Comparison of ENCODE assay signal across 7 cellular contexts in the genomic region with DNA sequence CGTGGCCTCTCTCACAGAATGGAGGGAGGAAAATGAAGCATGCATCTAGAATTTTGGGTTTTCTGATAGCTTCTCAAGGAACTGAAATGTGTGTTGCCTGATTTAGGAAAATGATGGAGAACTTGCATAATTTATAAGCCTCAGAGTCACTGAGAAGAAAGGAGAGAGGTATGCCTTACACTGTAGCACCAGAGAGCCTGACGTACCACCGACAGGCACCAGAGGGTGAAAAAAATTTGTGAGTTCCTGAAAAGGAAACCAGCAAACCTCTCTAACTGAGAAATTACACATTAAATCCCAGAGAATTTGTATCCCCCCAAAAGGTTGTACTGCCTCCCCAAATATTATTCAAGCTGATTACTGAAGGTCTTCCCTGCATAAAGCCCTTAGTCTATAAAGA.
"Had no signal": no experiment of that assay in that cellular context is flagged by ENCODE, and none has a peak within 500 bp of the region (broad histone marks: within the 10 kb centered on the region; RNA-seq: fewer than 3 reads in every experiment).

No MANE protein-coding gene starts in this region.

- H3K36me3 ChIP-seq: HAP-1 had no signal

- H3K4me3 Mint-ChIP-seq: HFFc6 had no signal

- H3K4me3 ChIP-seq: GM23248, HAP-1, K562 had no signal

- H3K9me3 ChIP-seq: HAP-1 had no signal

- FAIRE-seq: HTR-8/SVneo, K562 had no signal

- DNase-seq: GM23248, H7, HFFc6, IMR-90 had no signal

- H3K27ac Mint-ChIP-seq: HFFc6 had no signal

- H3K9ac ChIP-seq: GM23248 had no signal

- H2AFZ ChIP-seq: GM23248 had no signal

- H3K4me1 ChIP-seq: HAP-1 had no signal

- H3K27ac ChIP-seq: GM23248 had no signal
